ENCODE assay signal across 8 cellular contexts in the genomic region with DNA sequence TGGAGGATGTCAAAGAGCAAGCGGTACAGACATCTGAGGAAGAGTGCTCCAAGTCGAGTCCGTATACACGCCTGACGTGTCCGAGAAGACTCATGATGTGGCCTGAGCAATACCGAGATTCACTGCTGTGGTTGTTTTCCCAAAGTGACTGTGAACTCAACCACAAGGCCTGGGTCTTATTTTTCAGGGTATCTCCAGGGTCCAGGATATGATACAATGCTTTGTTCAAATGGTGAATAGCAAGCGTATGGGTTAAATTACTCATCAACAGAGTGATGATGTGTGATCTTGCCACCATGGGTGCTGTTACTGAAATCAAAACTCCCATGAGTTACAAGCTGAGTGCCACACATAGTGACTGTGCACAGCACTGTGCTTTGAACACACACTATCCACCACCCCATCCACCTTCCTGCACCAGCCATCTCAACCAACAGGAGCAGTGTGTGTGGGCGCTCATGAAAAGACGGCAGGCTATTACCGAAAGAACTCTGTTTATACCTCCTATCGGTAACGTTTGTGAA.
DNase-seq lines count a peak whose midpoint lies in the region; ATAC-seq lines count a peak whose summit lies in the region.

No MANE protein-coding gene starts in this region.

- intact Hi-C loops in aorta (cut with DNase I): no loop called here

- H3K36me3 Mint-ChIP-seq in activated T-cell treated with anti-CD3 and anti-CD28 coated beads, Interleukin-2, amount 50 U/mL, for 4 hours (ENCODE audit: insufficient read depth): no peaks in the 10 kb centered on the region

- H3K4me3 Mint-ChIP-seq in activated T-cell treated with anti-CD3 and anti-CD28 coated beads, Interleukin-2, amount 50 U/mL, for 4 hours: peak overlapping the region; percentile 52

- ATAC-seq in GM19328 (IDR thresholded peaks at IDR 0.05; ENCODE audit: unreplicated experiment) (peak; percentile 82), HG03095 (IDR thresholded peaks at IDR 0.05; ENCODE audit: unreplicated experiment) (peak; percentile 85), left lobe of liver (no peak), aorta (ENCODE audit: low FRiP score) (no peak)
- peak; percentile 92 to 94 for ATAC-seq in activated T-cell treated with anti-CD3 and anti-CD28 coated beads, Interleukin-2, amount 50 U/mL, for 4 hours

- WGBS in aorta, 2 donors: 95 to 98% methylated on average over 13 of the region's 13 CpGs

- no peak overlapping the region for H3K4me3 ChIP-seq in aorta (ENCODE audit: low read length in 2 of 2)

- no peak overlapping the region for H3K27ac ChIP-seq in aorta (ENCODE audit: low read depth in 1 of 2, low read length in 2 of 2)

- H3K9me3 Mint-ChIP-seq in activated T-cell treated with anti-CD3 and anti-CD28 coated beads, Interleukin-2, amount 50 U/mL, for 4 hours: no peaks in the 10 kb centered on the region

- H3K27me3 ChIP-seq in aorta (ENCODE audit: control insufficient read depth in 1 of 2, insufficient read depth in 2 of 2, low read length in 1 of 2): no peaks in the 10 kb centered on the region

- H3K27me3 Mint-ChIP-seq in activated T-cell treated with anti-CD3 and anti-CD28 coated beads, Interleukin-2, amount 50 U/mL, for 4 hours (ENCODE audit: low read depth): peaks cover 6% of the 10 kb centered on the region

- DNase-seq in activated T-cell treated with anti-CD3 and anti-CD28 coated beads, Interleukin-2, amount 50 U/mL, for 4 hours: peak; percentile 11
- peak; percentile 82 for DNase-seq in stimulated activated CD4-positive, alpha-beta T cell treated with anti-CD3 and anti-CD28 coated beads, Interleukin-15, amount 100 ng/mL, for 24 hours
- DNase-seq in left lobe of liver (ENCODE audit: low spot score): no peak
- no peak for DNase-seq in NCI-H128 (lab: John Stamatoyannopoulos, UW; ENCODE audit: unreplicated experiment)
- no peak for DNase-seq in NCI-H748 treated with DMSO at 0.1 percent for 48 hours (lab: John Stamatoyannopoulos, UW)
- DNase-seq in aorta: no peak

- peaks cover 0 to 2% of the 10 kb centered on the region in 2 donors for H3K4me1 ChIP-seq in aorta (ENCODE audit: control insufficient read depth in 1 of 2, insufficient read depth in 2 of 2, low read length in 2 of 2)

- H3K36me3 ChIP-seq in aorta (ENCODE audit: control insufficient read depth in 1 of 2, insufficient read depth in 2 of 2, low read length in 1 of 2): no peaks in the 10 kb centered on the region

- peaks cover 36% of the 10 kb centered on the region for H3K4me1 Mint-ChIP-seq in activated T-cell treated with anti-CD3 and anti-CD28 coated beads, Interleukin-2, amount 50 U/mL, for 4 hours (ENCODE audit: low read depth)

- H3K9me3 ChIP-seq in aorta (ENCODE audit: control insufficient read depth, low read length): no peaks in the 10 kb centered on the region

Comparison
In these comparisons a context has a peak if more than half of its experiments do, and no peak if none do; other contexts are left out.
1. ATAC-seq: peak in GM19328 (single experiment), HG03095 (single experiment) and activated T-cell treated with anti-CD3 and anti-CD28 coated beads, Interleukin-2, amount 50 U/mL, for 4 hours (2 of 2); none in left lobe of liver (single experiment) and aorta (single experiment).
2. DNase-seq: peak in activated T-cell treated with anti-CD3 and anti-CD28 coated beads, Interleukin-2, amount 50 U/mL, for 4 hours (single experiment) and stimulated activated CD4-positive, alpha-beta T cell treated with anti-CD3 and anti-CD28 coated beads, Interleukin-15, amount 100 ng/mL, for 24 hours (single experiment); none in left lobe of liver (single experiment), NCI-H128 (single experiment), NCI-H748 treated with DMSO at 0.1 percent for 48 hours (single experiment) and aorta (0 of 2).